22 cellular contexts compared by ENCODE assay signal in the genomic region with DNA sequence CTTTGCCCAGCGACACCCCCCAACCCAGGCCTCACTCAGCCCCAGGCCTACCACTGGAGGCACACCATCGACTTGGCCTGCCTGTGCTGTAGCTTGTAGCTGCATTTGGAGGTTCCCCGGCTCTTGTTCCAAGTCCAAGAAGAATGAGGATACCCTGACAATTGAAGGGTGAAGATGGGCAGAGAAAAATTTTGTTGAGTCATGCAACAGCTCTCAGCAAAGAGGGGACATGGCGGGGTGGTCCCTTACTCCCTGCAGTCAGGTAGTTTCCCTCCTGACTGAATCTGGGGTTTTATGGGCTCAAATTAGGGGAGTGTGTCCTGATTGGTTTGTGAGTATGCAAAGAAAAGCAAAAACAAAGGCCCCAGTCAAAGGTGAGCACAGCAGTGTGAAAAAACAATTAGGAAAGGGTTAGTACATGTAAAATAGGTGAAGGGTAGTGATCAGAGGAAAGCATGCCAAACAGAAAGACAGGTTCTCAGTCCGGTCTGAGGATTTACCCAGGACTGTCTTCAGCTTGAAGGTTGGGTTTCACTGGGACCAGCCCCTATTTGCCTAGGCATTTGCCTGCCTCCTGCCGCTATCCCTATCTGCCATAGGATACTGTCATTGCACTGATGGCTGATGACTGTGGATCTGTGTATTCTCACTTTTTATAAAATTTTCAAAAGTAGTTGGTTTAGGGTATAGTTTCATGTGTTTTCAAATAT.
DNase-seq lines count a peak whose midpoint lies in the region; ATAC-seq, FAIRE-seq and TF ChIP-seq lines count a peak whose summit lies in the region.
"Had no signal": no experiment of that assay in that cellular context is flagged by ENCODE, and none has a peak within 500 bp of the region (broad histone marks: within the 10 kb centered on the region; RNA-seq: fewer than 3 reads in every experiment).

No MANE protein-coding gene starts in this region.

- dilution Hi-C loops in IMR-90 (cut with HindIII; ENCODE audit: low sequenced_read_pairs, unreplicated experiment): no loop called here

- CTCF ChIA-PET in IMR-90 (lab: Yijun Ruan, JAX): interaction anchor here (1.1 kb wide), 1 partner anchor 162 kb away, joined by 3 read pairs; no protein-coding TSS in a partner anchor
- CTCF ChIA-PET in H1 (lab: Charles Lee; ENCODE audit: partially characterized antibody): interaction anchor here (0.9 kb wide), 1 partner anchor 9 kb away, joined by 3 read pairs; no protein-coding TSS in a partner anchor

- peaks cover 5% of the 10 kb centered on the region; the same call in 1 of the 2 replicates for H3K9me1 ChIP-seq in IMR-90 (ENCODE audit: insufficient read depth, low read length)

- H3K79me1 ChIP-seq in IMR-90 (ENCODE audit: low read depth in 1 of 2, low read length in 2 of 2): no peaks in the 10 kb centered on the region
- no peaks in the 10 kb centered on the region for H3K79me1 ChIP-seq in H1 (ENCODE audit: low read depth, low read length)
- no peaks in the 10 kb centered on the region for H3K79me1 ChIP-seq in mesenchymal stem cell (replicated peaks; ENCODE audit: low read length, poor library complexity, severe bottlenecking)

- H3K4me1 Mint-ChIP-seq in GM23338: peaks cover 3% of the 10 kb centered on the region; the same call in 1 of the 3 replicates
- H3K4me1 Mint-ChIP-seq: CD14-positive monocyte; CD8-positive, alpha-beta memory T cell had no signal

- no peak for DNase-seq in GM23338 (ENCODE audit: low spot score)
- no peak for DNase-seq in IMR-90
- no peak for DNase-seq in H1 (ENCODE audit: low read depth in 1 of 2, low spot score in 2 of 2)
- DNase-seq in mesenchymal stem cell: no peak
- DNase-seq in islet precursor cell: no peak
- DNase-seq in T-helper 1 cell: no peak
- DNase-seq in activated CD8-positive, alpha-beta memory T cell treated with anti-CD3 and anti-CD28 coated beads for 24 hours: no peak
- DNase-seq in DMS153 treated with DMSO at 0.1 percent for 48 hours (lab: John Stamatoyannopoulos, UW; ENCODE audit: unreplicated experiment): no peak
- DNase-seq: 8988T; ACHN; AML-193; BE2C; CD8-positive, alpha-beta memory T cell; DND-41; HFFc6 had no signal

- H4K20me1 ChIP-seq in GM23338 (replicated peaks; ENCODE audit: insufficient read depth): no peaks in the 10 kb centered on the region
- H4K20me1 ChIP-seq in IMR-90 (ENCODE audit: insufficient read depth, low read length): no peaks in the 10 kb centered on the region
- no peaks in the 10 kb centered on the region for H4K20me1 ChIP-seq in H1 (replicated peaks in 1 of 2; ENCODE audit: control insufficient read depth in 1 of 2, insufficient read depth in 2 of 2, low read length in 2 of 2)
- H4K20me1 ChIP-seq: BLaER1 treated with 17β-estradiol and CSF1 and Interleukin-3, amounts not matched to agents 10 nM and 100 nM had no signal

- no peaks in the 10 kb centered on the region for H3K27me3 ChIP-seq in GM23338 (ENCODE audit: insufficient read depth)
- no peaks in the 10 kb centered on the region for H3K27me3 ChIP-seq in IMR-90 (ENCODE audit: control insufficient read depth, insufficient read depth, low read length)
- H3K27me3 ChIP-seq in H1 (replicated peaks in 1 of 4; ENCODE audit: control insufficient read depth in 3 of 4, extremely low read depth in 1 of 4, insufficient read depth in 3 of 4, low read length in 3 of 4): no peaks in the 10 kb centered on the region
- no peaks in the 10 kb centered on the region for H3K27me3 ChIP-seq in mesenchymal stem cell (ENCODE audit: control insufficient read depth in 1 of 2, insufficient read depth in 1 of 2, low read length in 2 of 2)
- H3K27me3 ChIP-seq: BE2C; BLaER1 treated with 17β-estradiol and CSF1 and Interleukin-3, amounts not matched to agents 10 nM and 100 nM had no signal

- peak overlapping the region; percentile 59 for H2AFZ ChIP-seq in GM23338
- H2AFZ ChIP-seq in IMR-90 (replicated peaks; ENCODE audit: low read length, poor library complexity): no peak overlapping the region
- no peak overlapping the region for H2AFZ ChIP-seq in H1 (ENCODE audit: low read length)
- H2AFZ ChIP-seq in mesenchymal stem cell (ENCODE audit: low read depth, low read length): no peak overlapping the region

- no peak for TF ChIP-seq RAD21 in IMR-90 (IDR thresholded peaks at IDR 0.05; ENCODE audit: low read length)
- TF ChIP-seq RAD21 in H1 (IDR thresholded peaks at IDR 0.05 in 1 of 2, conservative IDR thresholded peaks at IDR 0.05 in 1 of 2; ENCODE audit: low read depth in 2 of 2, low read length in 2 of 2): peak in 1 of 2 experiments; percentile 23; a peak in 2 of 4 replicates

- ATAC-seq in GM23338: no peak
- ATAC-seq in IMR-90 (ENCODE audit: low read depth): no peak
- ATAC-seq: A549 had no signal

- no peak for TF ChIP-seq EP300 in H1 (IDR thresholded peaks at IDR 0.05; ENCODE audit: borderline replicate concordance in 1 of 2, low read depth in 2 of 2, low read length in 2 of 2)

- no peaks in the 10 kb centered on the region for H3F3A ChIP-seq in GM23338 (replicated peaks; ENCODE audit: low read depth)

- H3K9ac ChIP-seq in IMR-90 (ENCODE audit: low read depth, low read length) (no peak overlapping the region), H1 (replicated peaks in 1 of 4; ENCODE audit: extremely low read depth in 1 of 4, low read depth in 3 of 4, low read length in 3 of 4) (no peak overlapping the region), mesenchymal stem cell (ENCODE audit: low read length) (no peak overlapping the region)
- H3K9ac ChIP-seq: BLaER1 treated with 17β-estradiol and CSF1 and Interleukin-3, amounts not matched to agents 10 nM and 100 nM had no signal

- H2BK15ac ChIP-seq in IMR-90 (ENCODE audit: low read depth, low read length): no peak overlapping the region; the same call in 2 of the 3 replicates
- no peak overlapping the region for H2BK15ac ChIP-seq in H1 (ENCODE audit: low read length)
- peak overlapping the region; percentile 65 for H2BK15ac ChIP-seq in mesenchymal stem cell (ENCODE audit: low read depth, poor library complexity, severe bottlenecking)

- H3K79me2 ChIP-seq in GM23338 (replicated peaks; ENCODE audit: insufficient read depth) (no peaks in the 10 kb centered on the region), H1 (ENCODE audit: control insufficient read depth in 1 of 2, insufficient read depth in 2 of 2, low read length in 2 of 2) (no peaks in the 10 kb centered on the region)

- intact Hi-C loops in IMR-90 (cut with micrococcal nuclease): no loop called here

- no peaks in the 10 kb centered on the region for H3K23me2 ChIP-seq in H1 (ENCODE audit: low read depth, low read length)

- H3K27me3 Mint-ChIP-seq in GM23338 (ENCODE audit: insufficient read depth, low read depth, poor library complexity): no peaks in the 10 kb centered on the region
- H3K27me3 Mint-ChIP-seq: CD4-positive, alpha-beta T cell had no signal

- H3K9me3 Mint-ChIP-seq in GM23338: peaks cover 18% of the 10 kb centered on the region; the same call in 2 of the 3 replicates
- H3K9me3 Mint-ChIP-seq: CD4-positive, alpha-beta T cell; HFFc6 had no signal

- 0 out of 2 replicates have a peak overlapping the region, but pooled peaks have one; percentile 59 for H3K14ac ChIP-seq in IMR-90 (replicated peaks; ENCODE audit: low read depth, low read length)
- no peak overlapping the region for H3K14ac ChIP-seq in H1 (ENCODE audit: insufficient read length)
- H3K14ac ChIP-seq in mesenchymal stem cell (ENCODE audit: low read length in 2 of 2): no peak overlapping the region

- peak overlapping the region; percentile 27; the same call in 1 of the 2 replicates for H2BK120ac ChIP-seq in IMR-90 (ENCODE audit: low read depth, low read length)
- H2BK120ac ChIP-seq in H1 (replicated peaks; ENCODE audit: low read depth, low read length): no peak overlapping the region
- H2BK120ac ChIP-seq in mesenchymal stem cell (ENCODE audit: low read depth, low read length): no peak overlapping the region

- H3K36me3 ChIP-seq in GM23338 (ENCODE audit: insufficient read depth) (no peaks in the 10 kb centered on the region), IMR-90 (ENCODE audit: control insufficient read depth, insufficient read depth, low read length) (no peaks in the 10 kb centered on the region), H1 (ENCODE audit: control insufficient read depth in 2 of 4, insufficient read depth in 4 of 4, low read length in 3 of 4) (no peaks in the 10 kb centered on the region), mesenchymal stem cell (ENCODE audit: control insufficient read depth in 1 of 2, insufficient read depth in 2 of 2, low read depth in 1 of 2, low read length in 2 of 2) (no peaks in the 10 kb centered on the region)
- H3K36me3 ChIP-seq: BE2C; BLaER1 treated with 17β-estradiol and CSF1 and Interleukin-3, amounts not matched to agents 10 nM and 100 nM; HAP-1 had no signal

- H3K4me3 ChIP-seq in GM23338 (no peak overlapping the region), IMR-90 (ENCODE audit: insufficient read depth, low read depth, low read length) (no peak overlapping the region), H1 (ENCODE audit: extremely low read depth in 1 of 4, insufficient read depth in 2 of 4, low read depth in 3 of 4, low read length in 4 of 4) (no peak overlapping the region), mesenchymal stem cell (ENCODE audit: insufficient read depth in 1 of 2, low read depth in 1 of 2, low read length in 2 of 2) (no peak overlapping the region)
- H3K4me3 ChIP-seq: A549; BLaER1 treated with 17β-estradiol and CSF1 and Interleukin-3, amounts not matched to agents 10 nM and 100 nM; HAP-1 had no signal

- H2AK5ac ChIP-seq in IMR-90 (ENCODE audit: low read depth, low read length): peak overlapping the region; percentile 48
- H2AK5ac ChIP-seq in H1 (ENCODE audit: low read depth, low read length): no peak overlapping the region
- H2AK5ac ChIP-seq in mesenchymal stem cell (ENCODE audit: low read length, severe bottlenecking): no peak overlapping the region

- H4K91ac ChIP-seq in IMR-90 (ENCODE audit: insufficient read depth, low read depth, low read length) (no peak overlapping the region), H1 (replicated peaks; ENCODE audit: insufficient read length, low read length) (no peak overlapping the region), mesenchymal stem cell (ENCODE audit: low read length) (no peak overlapping the region)

- H3K56ac ChIP-seq in IMR-90 (ENCODE audit: extremely low read depth, insufficient read depth, low read length) (no peak overlapping the region), H1 (replicated peaks; ENCODE audit: insufficient read length, low read depth, low read length) (no peak overlapping the region)

- H3K4ac ChIP-seq in IMR-90 (ENCODE audit: low read depth, low read length): peak overlapping the region; percentile 19; the same call in 1 of the 2 replicates
- no peak overlapping the region for H3K4ac ChIP-seq in H1 (replicated peaks; ENCODE audit: insufficient read length, low read depth, low read length)
- no peak overlapping the region for H3K4ac ChIP-seq in mesenchymal stem cell (ENCODE audit: low read depth in 1 of 2, low read length in 2 of 2)

- peaks cover 24% of the 10 kb centered on the region; the same call in 2 of the 3 replicates for H3K36me3 Mint-ChIP-seq in GM23338 (ENCODE audit: low read depth)
- H3K36me3 Mint-ChIP-seq: CD14-positive monocyte; CD8-positive, alpha-beta memory T cell had no signal

- H3K4me1 ChIP-seq in GM23338 (ENCODE audit: insufficient read depth) (no peaks in the 10 kb centered on the region; the same call in 1 of the 2 replicates), IMR-90 (ENCODE audit: control insufficient read depth, insufficient read depth, low read length) (peaks cover 4% of the 10 kb centered on the region), H1 (replicated peaks in 1 of 4; ENCODE audit: control insufficient read depth in 3 of 4, insufficient read depth in 4 of 4, low read length in 3 of 4) (peaks cover 0 to 7% (median 4%) of the 10 kb centered on the region in 4 experiments; a peak in 2 of 7 replicates), mesenchymal stem cell (ENCODE audit: control insufficient read depth, insufficient read depth, low read depth, low read length) (no peaks in the 10 kb centered on the region)
- H3K4me1 ChIP-seq: A549; BE2C; BLaER1 treated with 17β-estradiol and CSF1 and Interleukin-3, amounts not matched to agents 10 nM and 100 nM; HAP-1 had no signal

- H3K27ac Mint-ChIP-seq in GM23338: no peak overlapping the region
- H3K27ac Mint-ChIP-seq: CD14-positive monocyte; CD4-positive, alpha-beta T cell; CD8-positive, alpha-beta memory T cell; HFFc6 had no signal

- H2BK20ac ChIP-seq in IMR-90 (ENCODE audit: low read depth, low read length) (peak overlapping the region; percentile 52), H1 (ENCODE audit: low read length) (no peak overlapping the region)

- H3K4me2 ChIP-seq in GM23338 (no peak overlapping the region), IMR-90 (ENCODE audit: low read depth, low read length) (no peak overlapping the region), H1 (ENCODE audit: insufficient read depth in 1 of 2, low read depth in 2 of 2, low read length in 2 of 2) (no peak overlapping the region), mesenchymal stem cell (ENCODE audit: low read length, poor library complexity, severe bottlenecking) (no peak overlapping the region)
- H3K4me2 ChIP-seq: A549; BLaER1 treated with 17β-estradiol and CSF1 and Interleukin-3, amounts not matched to agents 10 nM and 100 nM had no signal

- H3K27ac ChIP-seq in GM23338 (ENCODE audit: low read depth) (no peak overlapping the region), IMR-90 (ENCODE audit: insufficient read depth, low read length) (no peak overlapping the region), H1 (ENCODE audit: low read depth, low read length) (no peak overlapping the region), mesenchymal stem cell (ENCODE audit: low read length, poor library complexity, severe bottlenecking) (no peak overlapping the region)
- H3K27ac ChIP-seq: BLaER1 treated with 17β-estradiol and CSF1 and Interleukin-3, amounts not matched to agents 10 nM and 100 nM had no signal

- H2BK12ac ChIP-seq in H1 (ENCODE audit: low read depth, low read length) (no peak overlapping the region), mesenchymal stem cell (ENCODE audit: low read length in 2 of 2) (no peak overlapping the region)

- no peak for TF ChIP-seq POLR2A in IMR-90 (IDR thresholded peaks at IDR 0.05; ENCODE audit: low read depth, low read length)
- TF ChIP-seq POLR2A in H1 (IDR thresholded peaks at IDR 0.05; ENCODE audit: control extremely low read depth in 1 of 2, low read depth in 2 of 2, low read length in 2 of 2): no peak

- H3K9me2 ChIP-seq in GM23338 (ENCODE audit: insufficient read depth): peaks cover 12% of the 10 kb centered on the region

- POLR2A ChIA-PET in IMR-90 (lab: Charles Lee; ENCODE audit: unreplicated experiment): interaction anchor here (0.6 kb wide), 1 partner anchor 91 kb away, joined by 3 read pairs; no protein-coding TSS in a partner anchor
- POLR2A ChIA-PET in H1 (lab: Charles Lee; ENCODE audit: partially characterized antibody): no interaction called here

- H4K8ac ChIP-seq in IMR-90 (ENCODE audit: low read depth in 2 of 2, low read length in 2 of 2) (no peak overlapping the region), H1 (ENCODE audit: extremely low read depth, insufficient read depth, low read length) (no peak overlapping the region), mesenchymal stem cell (ENCODE audit: low read length) (no peak overlapping the region)

- H3K4me3 Mint-ChIP-seq in GM23338: no peak overlapping the region
- H3K4me3 Mint-ChIP-seq: CD14-positive monocyte; CD4-positive, alpha-beta T cell; CD8-positive, alpha-beta memory T cell; HFFc6 had no signal

- peak; percentile 57 for FAIRE-seq in H1 (lab: Jason Lieb, UNC)
- FAIRE-seq: A549, G401.6, GM12892 had no signal

- H2BK5ac ChIP-seq in IMR-90 (ENCODE audit: low read depth, low read length, poor library complexity, severe bottlenecking) (no peak overlapping the region), H1 (ENCODE audit: low read depth, low read length) (no peak overlapping the region), mesenchymal stem cell (ENCODE audit: low read depth, low read length, poor library complexity, severe bottlenecking) (no peak overlapping the region)

- TF ChIP-seq CTCF in GM23338 (conservative IDR thresholded peaks at IDR 0.05; ENCODE audit: low read depth in 2 of 2) (no peak), IMR-90 (conservative IDR thresholded peaks at IDR 0.05; ENCODE audit: low read depth, low read length) (no peak), H1 (IDR thresholded peaks at IDR 0.05; ENCODE audit: control extremely low read depth in 1 of 3, insufficient read depth in 1 of 3, low read depth in 1 of 3, low read length in 3 of 3) (peak; percentile 9 to 44 (median 13); a peak in 2 of 4 replicates)

- H3K18ac ChIP-seq in IMR-90 (ENCODE audit: low read depth, low read length): peak overlapping the region; percentile 69
- H3K18ac ChIP-seq in H1 (ENCODE audit: extremely low read depth, low read length): no peak overlapping the region; the same call in 1 of the 2 replicates
- H3K18ac ChIP-seq in mesenchymal stem cell (ENCODE audit: low read depth in 1 of 2, low read length in 2 of 2): no peak overlapping the region

- BruUV-seq in IMR-90 (replicated peaks; lab: Mats Ljungman, UMichigan): no TSS peak

- in situ Hi-C loops in IMR-90 (cut with MboI; ENCODE audit: low sequenced_read_pairs): no loop called here

- H3K23ac ChIP-seq in IMR-90 (ENCODE audit: low read depth, low read length) (no peak overlapping the region), H1 (ENCODE audit: insufficient read length) (no peak overlapping the region), mesenchymal stem cell (ENCODE audit: low read length in 2 of 2) (no peak overlapping the region)

- H4K5ac ChIP-seq in IMR-90 (ENCODE audit: low read depth, low read length) (peak overlapping the region; percentile 78), H1 (ENCODE audit: insufficient read length, low read depth, low read length) (no peak overlapping the region)

- H3K9me3 ChIP-seq in IMR-90 (ENCODE audit: control insufficient read depth, insufficient read depth, low read length): no peaks in the 10 kb centered on the region
- no peaks in the 10 kb centered on the region for H3K9me3 ChIP-seq in H1 (ENCODE audit: insufficient read depth in 2 of 2, low read depth in 1 of 2, low read length in 1 of 2)
- no peaks in the 10 kb centered on the region for H3K9me3 ChIP-seq in mesenchymal stem cell (ENCODE audit: control insufficient read depth, low read length)
- H3K9me3 ChIP-seq: A549; BE2C; BLaER1 treated with 17β-estradiol and CSF1 and Interleukin-3, amounts not matched to agents 10 nM and 100 nM; HAP-1 had no signal

- no CpG with 5 or more reads among the region's 6 CpGs for WGBS in IMR-90 (ENCODE audit: extremely low coverage in 2 of 2, insufficient read length in 1 of 2), 2 experiments
- WGBS in H1 (ENCODE audit: extremely low coverage in 1 of 2, insufficient coverage in 1 of 2, insufficient read length in 1 of 2, insufficient replicate concordance in 2 of 2, low coverage in 1 of 2, low lambda C conversion rate in 2 of 2, missing lambda C conversion rate in 1 of 2), 2 experiments: 56% methylated on average over 6 of the region's 6 CpGs; no CpG with 5 or more reads in 1 of the 2 experiments
- 56% methylated on average over 6 of the region's 6 CpGs for WGBS in mesenchymal stem cell

- H2AK9ac ChIP-seq in IMR-90 (replicated peaks; ENCODE audit: low read depth, low read length, poor library complexity): no peak overlapping the region

Comparison
In these comparisons a context has a peak if more than half of its experiments do, and no peak if none do; other contexts are left out.
1. CTCF ChIP-seq: peak in H1 (3 of 3); none in GM23338 (0 of 2) and IMR-90 (single experiment).